Comparison of ENCODE assay signal across 9 cellular contexts in the genomic region with DNA sequence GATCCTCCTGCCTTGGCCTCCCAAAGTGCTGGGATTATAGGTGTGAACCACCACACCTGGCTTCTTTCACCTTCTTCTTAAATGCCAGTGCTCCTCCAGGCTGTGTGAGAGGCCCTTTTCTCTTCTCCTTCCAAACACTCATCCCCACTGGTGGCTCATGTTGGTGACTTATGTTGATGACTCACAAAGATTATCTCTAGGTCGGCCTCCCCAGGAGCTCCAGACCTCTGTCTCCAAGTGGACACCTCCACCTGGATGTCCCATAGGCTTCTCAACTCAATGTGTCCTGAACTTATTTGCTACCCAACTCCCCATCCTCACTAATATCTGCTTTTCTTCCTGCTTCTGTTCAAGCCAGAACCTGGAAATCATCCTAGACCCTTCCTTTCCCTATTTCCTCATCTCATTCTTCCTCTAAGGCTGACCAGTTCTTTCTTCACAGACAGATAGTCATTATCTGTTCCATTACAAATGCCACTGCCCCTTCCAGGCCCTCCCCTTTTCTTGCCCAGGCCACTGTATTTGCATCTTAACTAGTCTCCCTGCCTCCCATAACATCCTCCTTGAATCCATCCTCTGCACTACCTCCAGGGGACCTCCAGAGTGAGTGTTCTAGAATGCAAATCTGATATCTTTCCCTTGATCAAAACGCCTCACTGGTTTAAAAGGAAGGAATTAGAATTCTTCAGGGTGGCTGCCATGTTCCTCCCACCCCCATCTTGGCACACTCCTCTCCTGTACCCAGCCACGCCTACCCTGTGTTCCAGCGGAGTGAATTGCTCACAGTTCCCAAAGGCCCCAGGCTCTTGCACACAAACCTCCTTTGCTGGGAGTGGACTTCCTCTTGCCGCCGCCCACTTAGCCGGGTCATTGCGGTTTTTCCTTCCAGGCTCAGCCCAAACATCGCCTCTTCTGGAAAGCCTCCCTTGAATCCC. TPM values are rescaled to one million over a fixed set of nuclear protein-coding genes. Genes with fewer than 3 reads are reported as not detected.
DNase-seq lines count a peak whose midpoint lies in the region; ATAC-seq and TF ChIP-seq lines count a peak whose summit lies in the region.
"Had no signal": no experiment of that assay in that cellular context is flagged by ENCODE, and none has a peak within 500 bp of the region (broad histone marks: within the 10 kb centered on the region; RNA-seq: fewer than 3 reads in every experiment).

No MANE protein-coding gene starts in this region.

- TF ChIP-seq POLR2A in breast epithelium (IDR thresholded peaks at IDR 0.05) (no peak), transverse colon (IDR thresholded peaks at IDR 0.05) (no peak)

- H3K4me1 ChIP-seq in breast epithelium (peaks cover 10 to 13% of the 10 kb centered on the region in 2 donors), transverse colon (peaks cover 0 to 37% (median 11%) of the 10 kb centered on the region in 4 donors)

- H3K4me3 ChIP-seq in breast epithelium (peak overlapping the region; percentile 12 to 54 (median 23)), transverse colon (no peak overlapping the region)

- intact Hi-C loops in breast epithelium (cut with DNase I; ENCODE audit: low total_unique reads) (no loop called here), transverse colon (cut with DNase I; ENCODE audit: low total_unique reads) (no loop called here)

- peak; percentile 9 to 42 for DNase-seq in NOMO-1 (lab: John Stamatoyannopoulos, UW; ENCODE audit: unreplicated experiment in 2 of 2)
- no peak for DNase-seq in NOMO-1 treated with dmso at 0.1 percent for 144 hours (lab: John Stamatoyannopoulos, UW; ENCODE audit: unreplicated experiment)
- peak; percentile 59 to 73 for DNase-seq in breast epithelium (ENCODE audit: low spot score in 2 of 2)
- DNase-seq in transverse colon, result peak; percentile 52
- DNase-seq in globus pallidus (ENCODE audit: low spot score), result no peak
- DNase-seq: naive B cell had no signal

- ATAC-seq in GM19351 (IDR thresholded peaks at IDR 0.05; ENCODE audit: unreplicated experiment) (no peak), HG03457 (IDR thresholded peaks at IDR 0.05; ENCODE audit: unreplicated experiment) (no peak)

- TF ChIP-seq EP300 in transverse colon (IDR thresholded peaks at IDR 0.05; ENCODE audit: low read depth), result no peak

- H3K27ac ChIP-seq in breast epithelium (peak overlapping the region; percentile 86 to 96), layer of hippocampus (ENCODE audit: low read depth, low read length) (peak overlapping the region; percentile 43), transverse colon (peak overlapping the region; percentile 77 to 81 (median 79))

- 41 to 43% methylated on average over 7 to 9 of the region's 9 CpGs for WGBS in transverse colon (ENCODE audit: low coverage in 1 of 2), 2 donors

- H3K9me3 ChIP-seq in breast epithelium (peaks cover 10% of the 10 kb centered on the region in 2 donors), transverse colon (peaks cover 8 to 11% of the 10 kb centered on the region in 2 donors)

- TF ChIP-seq CTCF in breast epithelium (IDR thresholded peaks at IDR 0.05), result peak in 1 of 3 donors; percentile 13
- TF ChIP-seq CTCF in transverse colon (IDR thresholded peaks at IDR 0.05), result no peak

- H3K27me3 ChIP-seq in breast epithelium, result no peaks in the 10 kb centered on the region
- H3K27me3 ChIP-seq in layer of hippocampus (ENCODE audit: control insufficient read depth, insufficient read depth, low read length), result no peaks in the 10 kb centered on the region
- no peaks in the 10 kb centered on the region for H3K27me3 ChIP-seq in transverse colon

- in situ Hi-C loops in transverse colon (cut with MboI; ENCODE audit: low pct_ligation_motif_present in 1 of 4, low pct_unique_long_range_greater_than_20kb in 1 of 4, low sequenced_read_pairs in 3 of 4), result no loop called here

- H3K36me3 ChIP-seq in breast epithelium, result no peaks in the 10 kb centered on the region
- H3K36me3 ChIP-seq in transverse colon, result no peaks in the 10 kb centered on the region

RNA-seq across cellular contexts. Expression of a gene that starts 34.8 kb away (rescaled TPM):
- total RNA-seq in breast epithelium (not detected), transverse colon (not detected)

Comparison
In these comparisons a context has a peak if more than half of its experiments do, and no peak if none do; other contexts are left out.
1. DNase-seq: peak in NOMO-1 (2 of 2), breast epithelium (2 of 2) and transverse colon (single experiment); none in NOMO-1 treated with dmso at 0.1 percent for 144 hours (single experiment) and globus pallidus (single experiment).
2. H3K4me3 ChIP-seq: peak in breast epithelium (3 of 3); none in transverse colon (0 of 4).
3. Peak in every context shown above with its lines, with median percentiles within 50 percentile points of each other: H3K27ac ChIP-seq.